Comparison of ENCODE assay signal across 10 cellular contexts in genomic region chr4:147772459-147772969, GRCh38. TPM values are rescaled to one million over a fixed set of nuclear protein-coding genes. Genes with fewer than 3 reads are reported as not detected.
DNase-seq lines count a peak whose midpoint lies in the region; FAIRE-seq and TF ChIP-seq lines count a peak whose summit lies in the region.
"Had no signal": no experiment of that assay in that cellular context is flagged by ENCODE, and none has a peak within 500 bp of the region (broad histone marks: within the 10 kb centered on the region; RNA-seq: fewer than 3 reads in every experiment).

No MANE protein-coding gene starts in this region.

- peak; percentile 33 for DNase-seq in HTR-8/SVneo (ENCODE audit: insufficient read length, low spot score)
- peak; percentile 84 for DNase-seq in brain microvascular endothelial cell
- no peak for DNase-seq in transverse colon
- DNase-seq in OCI-M1 (lab: John Stamatoyannopoulos, UW), result no peak
- no peak for DNase-seq in D721Med (ENCODE audit: insufficient read length, low spot score)
- no peak for DNase-seq in activated T-cell treated with anti-CD3 and anti-CD28 coated beads, Interleukin-2, amount 50 U/mL, for 24 hours
- DNase-seq: NCI-H1417 treated with DMSO at 0.1 percent for 48 hours, T-helper 9 cell had no signal

- no peaks in the 10 kb centered on the region for H3K9me3 Mint-ChIP-seq in activated T-cell treated with anti-CD3 and anti-CD28 coated beads, Interleukin-2, amount 50 U/mL, for 24 hours

- H3K4me3 ChIP-seq in brain microvascular endothelial cell (ENCODE audit: low read depth, low read length), result no peak overlapping the region
- H3K4me3 ChIP-seq in transverse colon, result no peak overlapping the region

- no peaks in the 10 kb centered on the region for H3K9me3 ChIP-seq in transverse colon

- no peak for TF ChIP-seq EP300 in transverse colon (IDR thresholded peaks at IDR 0.05; ENCODE audit: low read depth)

- H3K27me3 Mint-ChIP-seq in activated T-cell treated with anti-CD3 and anti-CD28 coated beads, Interleukin-2, amount 50 U/mL, for 24 hours, result no peaks in the 10 kb centered on the region
- H3K27me3 Mint-ChIP-seq: activated naive CD8-positive, alpha-beta T cell had no signal

- no peak overlapping the region for H3K27ac Mint-ChIP-seq in activated T-cell treated with anti-CD3 and anti-CD28 coated beads, Interleukin-2, amount 50 U/mL, for 24 hours
- H3K27ac Mint-ChIP-seq: activated naive CD8-positive, alpha-beta T cell had no signal

- no peak for TF ChIP-seq POLR2A in transverse colon (IDR thresholded peaks at IDR 0.05)

- peaks cover 0 to 31% (median 26%) of the 10 kb centered on the region in 4 donors for H3K4me1 ChIP-seq in transverse colon

- intact Hi-C loops in transverse colon (cut with DNase I; ENCODE audit: low total_unique reads), result no loop called here

- H3K27me3 ChIP-seq in brain microvascular endothelial cell (replicated peaks), result no peaks in the 10 kb centered on the region
- peaks cover 31% of the 10 kb centered on the region for H3K27me3 ChIP-seq in transverse colon

- H3K4me3 Mint-ChIP-seq in activated T-cell treated with anti-CD3 and anti-CD28 coated beads, Interleukin-2, amount 50 U/mL, for 24 hours, result no peak overlapping the region
- H3K4me3 Mint-ChIP-seq: activated naive CD8-positive, alpha-beta T cell had no signal

- H3K27ac ChIP-seq in brain microvascular endothelial cell, result peak overlapping the region; percentile 87
- H3K27ac ChIP-seq in transverse colon, result peak overlapping the region; percentile 56 to 72 (median 61)

- no peaks in the 10 kb centered on the region for H3K36me3 ChIP-seq in brain microvascular endothelial cell (replicated peaks)
- no peaks in the 10 kb centered on the region for H3K36me3 ChIP-seq in transverse colon

- H3K36me3 Mint-ChIP-seq in activated T-cell treated with anti-CD3 and anti-CD28 coated beads, Interleukin-2, amount 50 U/mL, for 24 hours (ENCODE audit: low read depth), result no peaks in the 10 kb centered on the region

- FAIRE-seq in HTR-8/SVneo (lab: Jason Lieb, UNC), result no peak
- peak; percentile 43 for FAIRE-seq in islet of Langerhans (lab: Jason Lieb, UNC)
- no peak for FAIRE-seq in D721Med (lab: Jason Lieb, UNC)

- 36 to 44% methylated on average over 5 of the region's 5 CpGs for WGBS in transverse colon (ENCODE audit: low coverage in 1 of 2), 2 donors

- peaks cover 35% of the 10 kb centered on the region for H3K4me1 Mint-ChIP-seq in activated T-cell treated with anti-CD3 and anti-CD28 coated beads, Interleukin-2, amount 50 U/mL, for 24 hours (ENCODE audit: low read depth)

- in situ Hi-C loops in brain microvascular endothelial cell (cut with HindIII; ENCODE audit: low pct_ligation_motif_present, low sequenced_read_pairs), result no loop called here
- in situ Hi-C loops in transverse colon (cut with MboI; ENCODE audit: low pct_ligation_motif_present in 1 of 4, low pct_unique_long_range_greater_than_20kb in 1 of 4, low sequenced_read_pairs in 3 of 4), result no loop called here

- TF ChIP-seq CTCF in brain microvascular endothelial cell (IDR thresholded peaks at IDR 0.05; ENCODE audit: low read depth, low read length, missing control alignments) (no peak), transverse colon (IDR thresholded peaks at IDR 0.05) (no peak), D721Med (IDR thresholded peaks at IDR 0.05; ENCODE audit: insufficient read depth, missing control alignments) (no peak)

RNA-seq across cellular contexts. Expression of gene ARHGAP10, which starts 40.6 kb away (rescaled TPM):
- total RNA-seq in transverse colon, result 10 to 100 TPM; 14.7 to 27.3 (median 22.9) TPM

Comparison
In these comparisons a context has a peak if more than half of its experiments do, and no peak if none do; other contexts are left out.
1. DNase-seq: peak in HTR-8/SVneo (single experiment) and brain microvascular endothelial cell (single experiment); none in transverse colon (single experiment), OCI-M1 (single experiment), D721Med (single experiment) and activated T-cell treated with anti-CD3 and anti-CD28 coated beads, Interleukin-2, amount 50 U/mL, for 24 hours (single experiment).